Comparison of ENCODE assay signal across 8 cellular contexts in genomic region chr4:30720656-30721352, GRCh38. TPM values are rescaled to one million over a fixed set of nuclear protein-coding genes. Genes with fewer than 3 reads are reported as not detected.
DNase-seq lines count a peak whose midpoint lies in the region; ATAC-seq and TF ChIP-seq lines count a peak whose summit lies in the region.

No MANE protein-coding gene starts in this region.

- H3K79me2 ChIP-seq in OCI-LY7 (ENCODE audit: insufficient read depth, low read depth, low read length): no peaks in the 10 kb centered on the region

- ATAC-seq in GM21367 (IDR thresholded peaks at IDR 0.05; ENCODE audit: unreplicated experiment): no peak

- no peaks in the 10 kb centered on the region for H4K20me1 ChIP-seq in OCI-LY7 (ENCODE audit: insufficient read depth, low read length)

- no peak overlapping the region for H3K4me2 ChIP-seq in OCI-LY7 (ENCODE audit: low read length)

- no peak overlapping the region for H2AFZ ChIP-seq in OCI-LY7 (ENCODE audit: low read length)

- H3K4me1 Mint-ChIP-seq in activated naive CD4-positive, alpha-beta T cell treated with anti-CD3 and anti-CD28 coated beads, Interleukin-2, amount 50 U/mL, for 24 hours: peaks cover 43% of the 10 kb centered on the region
- peaks cover 18% of the 10 kb centered on the region for H3K4me1 Mint-ChIP-seq in osteocyte (ENCODE audit: unreplicated experiment)

- H3K36me3 Mint-ChIP-seq in activated naive CD4-positive, alpha-beta T cell treated with anti-CD3 and anti-CD28 coated beads, Interleukin-2, amount 50 U/mL, for 24 hours: no peaks in the 10 kb centered on the region
- peaks cover 19% of the 10 kb centered on the region for H3K36me3 Mint-ChIP-seq in osteocyte (ENCODE audit: unreplicated experiment)

- no peaks in the 10 kb centered on the region for H3K9me2 ChIP-seq in OCI-LY7 (ENCODE audit: insufficient read depth, low read length)

- no peak for DNase-seq in activated naive CD4-positive, alpha-beta T cell (lab: John Stamatoyannopoulos, UW)
- DNase-seq in activated T-cell treated with anti-CD3 and anti-CD28 coated beads, Interleukin-2, amount 50 U/mL, for 48 hours: peak; percentile 19 to 28
- peak; percentile 34 to 74 for DNase-seq in cardiac muscle cell (ENCODE audit: low read depth in 1 of 2, low spot score in 1 of 2)
- DNase-seq in osteocyte (ENCODE audit: extremely low spot score, unreplicated experiment): peak; percentile 86
- no peak for DNase-seq in OCI-LY7 (ENCODE audit: low spot score)
- no peak for DNase-seq in cortex of kidney (lab: John Stamatoyannopoulos, UW)

- no TSS peak for BruUV-seq in OCI-LY7 (replicated peaks; lab: Mats Ljungman, UMichigan)

- H3K27ac Mint-ChIP-seq in activated naive CD4-positive, alpha-beta T cell treated with anti-CD3 and anti-CD28 coated beads, Interleukin-2, amount 50 U/mL, for 24 hours: no peak overlapping the region
- peak overlapping the region; percentile 98 for H3K27ac Mint-ChIP-seq in osteocyte (ENCODE audit: unreplicated experiment)

- H3K4me3 ChIP-seq in cardiac muscle cell: peak overlapping the region; percentile 92
- no peak overlapping the region for H3K4me3 ChIP-seq in OCI-LY7 (ENCODE audit: low read depth, low read length, poor library complexity, severe bottlenecking)

- peak overlapping the region; percentile 79 for H3K4me3 Mint-ChIP-seq in activated naive CD4-positive, alpha-beta T cell treated with anti-CD3 and anti-CD28 coated beads, Interleukin-2, amount 50 U/mL, for 24 hours
- peak overlapping the region; percentile 100 for H3K4me3 Mint-ChIP-seq in osteocyte (ENCODE audit: unreplicated experiment)

- intact Hi-C loops in OCI-LY7 (cut with micrococcal nuclease; ENCODE audit: unreplicated experiment): no loop called here

- no peaks in the 10 kb centered on the region for H3K36me3 ChIP-seq in cardiac muscle cell
- no peaks in the 10 kb centered on the region for H3K36me3 ChIP-seq in OCI-LY7 (ENCODE audit: insufficient read depth, low read length)

- H3K4me1 ChIP-seq in cardiac muscle cell (ENCODE audit: low read depth): peaks cover 2% of the 10 kb centered on the region
- no peaks in the 10 kb centered on the region for H3K4me1 ChIP-seq in OCI-LY7 (ENCODE audit: insufficient read depth, low read length, poor library complexity, severe bottlenecking)

- H3K27ac ChIP-seq in cardiac muscle cell (peak overlapping the region; percentile 88), OCI-LY7 (ENCODE audit: low read depth, low read length, poor library complexity, severe bottlenecking) (no peak overlapping the region)

- POLR2A ChIA-PET in OCI-LY7 (lab: Charles Lee): no interaction called here

- no peaks in the 10 kb centered on the region for H3K27me3 ChIP-seq in cardiac muscle cell

- CTCF ChIA-PET in OCI-LY7 (lab: Charles Lee; ENCODE audit: unreplicated experiment): no interaction called here

- no peaks in the 10 kb centered on the region for H3K9me3 ChIP-seq in cardiac muscle cell (ENCODE audit: low read depth)
- no peaks in the 10 kb centered on the region for H3K9me3 ChIP-seq in OCI-LY7 (ENCODE audit: low read length)

- peaks cover 52% of the 10 kb centered on the region for H3K27me3 Mint-ChIP-seq in activated naive CD4-positive, alpha-beta T cell treated with anti-CD3 and anti-CD28 coated beads, Interleukin-2, amount 50 U/mL, for 24 hours
- no peaks in the 10 kb centered on the region for H3K27me3 Mint-ChIP-seq in osteocyte (ENCODE audit: unreplicated experiment)

- H3K9me3 Mint-ChIP-seq in activated naive CD4-positive, alpha-beta T cell treated with anti-CD3 and anti-CD28 coated beads, Interleukin-2, amount 50 U/mL, for 24 hours: no peaks in the 10 kb centered on the region
- H3K9me3 Mint-ChIP-seq in osteocyte (ENCODE audit: unreplicated experiment): no peaks in the 10 kb centered on the region

- TF ChIP-seq CTCF in cardiac muscle cell (IDR thresholded peaks at IDR 0.05; ENCODE audit: low read depth, low read length): no peak
- no peak for TF ChIP-seq CTCF in osteocyte (IDR thresholded peaks at IDR 0.05)
- TF ChIP-seq CTCF in OCI-LY7 (conservative IDR thresholded peaks at IDR 0.05; ENCODE audit: low read length): no peak

RNA-seq across cellular contexts. Expression of gene PCDH7, which starts 0.6 kb away (rescaled TPM):
- total RNA-seq in cardiac muscle cell (146 and 206 TPM in 2 replicates), osteocyte (139 and 147 TPM in 2 replicates), OCI-LY7 (2022) (not detected in 2 replicates)
- polyA plus RNA-seq in cardiac muscle cell: 56.2 and 79.7 TPM in 2 replicates
- not detected in 2 replicates for total RNA-seq in OCI-LY7 (2014; rRNA removed; shearing (Covaris generic))

Comparison
In these comparisons a context has a peak if more than half of its experiments do, and no peak if none do; other contexts are left out.
1. DNase-seq: peak in activated T-cell treated with anti-CD3 and anti-CD28 coated beads, Interleukin-2, amount 50 U/mL, for 48 hours (2 of 2), cardiac muscle cell (2 of 2) and osteocyte (single experiment); none in activated naive CD4-positive, alpha-beta T cell (0 of 4), OCI-LY7 (single experiment) and cortex of kidney (single experiment).
2. RNA of gene PCDH7, which starts 0.6 kb away (total RNA-seq): 146 to 206 TPM in cardiac muscle cell and 139 to 147 TPM in osteocyte; not detected in OCI-LY7; every median in the first group is over 100 times any median in the second.